ENCODE assay signal across 15 cellular contexts in the genomic region with DNA sequence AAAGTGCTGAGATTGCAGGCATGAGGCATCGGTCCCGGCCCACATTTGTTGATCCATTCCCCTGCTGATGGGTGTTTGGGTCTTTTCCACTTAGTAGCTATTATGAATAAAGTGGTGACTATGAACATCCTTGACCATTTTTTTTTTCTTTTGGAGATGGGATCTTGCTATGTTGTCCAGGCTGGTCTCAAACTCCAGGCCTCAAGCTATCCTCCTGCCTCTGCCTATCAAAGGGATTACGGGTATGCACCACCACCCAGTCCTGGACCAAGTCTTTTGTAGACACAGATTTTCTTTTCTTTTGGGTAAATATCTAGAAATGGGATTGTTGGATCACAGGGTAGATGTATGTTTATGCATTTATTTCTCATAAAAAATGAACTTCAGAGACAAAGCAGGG.
"Had no signal": no experiment of that assay in that cellular context is flagged by ENCODE, and none has a peak within 500 bp of the region (broad histone marks: within the 10 kb centered on the region; RNA-seq: fewer than 3 reads in every experiment).

No MANE protein-coding gene starts in this region.

- H3K27me3 ChIP-seq: colonic mucosa, gastrocnemius medialis, hepatocyte, neutrophil, uterus had no signal

- H3K9me3 ChIP-seq: colonic mucosa, gastrocnemius medialis, neutrophil, thoracic aorta, uterus had no signal

- H3K36me3 ChIP-seq: neutrophil, uterus had no signal

- DNase-seq: activated B cell treated with CpG ODN at 0.5 μM for 24 hours, cerebellar nuclear complex, gastrocnemius medialis, uterus had no signal

- H2AFZ ChIP-seq: hepatocyte had no signal

- H3K9me3 Mint-ChIP-seq: activated B cell treated with CpG ODN at 0.5 μM for 24 hours; activated naive CD4-positive, alpha-beta T cell treated with anti-CD3 and anti-CD28 coated beads for 36 hours; activated naive CD8-positive, alpha-beta T cell treated with anti-CD3 and anti-CD28 coated beads, Interleukin-2, amount 50 U/mL, for 24 hours; stimulated activated naive CD8-positive, alpha-beta T cell treated with anti-CD3 and anti-CD28 coated beads, Interleukin-15, Interleukin-2, amounts not matched to agents 100 ng/mL and 50 ng/mL, for 24 hours; T-helper 1 cell treated with Interleukin-12 subunit alpha and Interleukin-12 subunit beta and Interleukin-4 antibody, amounts not matched to agents 30 μg/mL and 1 μg/mL, for 36 hours had no signal

- H3K27ac ChIP-seq: colonic mucosa, gastrocnemius medialis, hepatocyte, neutrophil, skin epidermis, thoracic aorta, uterus had no signal

- H3K4me3 ChIP-seq: colonic mucosa, gastrocnemius medialis, hepatocyte, skin epidermis, thoracic aorta, uterus had no signal

- H3K27me3 Mint-ChIP-seq: activated B cell treated with CpG ODN at 0.5 μM for 24 hours; activated naive CD8-positive, alpha-beta T cell treated with anti-CD3 and anti-CD28 coated beads, Interleukin-2, amount 50 U/mL, for 24 hours; naive thymus-derived CD4-positive, alpha-beta T cell; stimulated activated naive CD8-positive, alpha-beta T cell treated with anti-CD3 and anti-CD28 coated beads, Interleukin-15, Interleukin-2, amounts not matched to agents 100 ng/mL and 50 ng/mL, for 24 hours had no signal

- H3K4me2 ChIP-seq: hepatocyte had no signal

- H3K4me1 ChIP-seq: uterus had no signal

- H3K27ac Mint-ChIP-seq: activated B cell treated with CpG ODN at 0.5 μM for 24 hours; activated CD8-positive, alpha-beta T cell treated with anti-CD3 and anti-CD28 coated beads, Interleukin-2, amount 10 ng/mL, durations not matched to agents 7 days and 5 days; activated naive CD4-positive, alpha-beta T cell treated with anti-CD3 and anti-CD28 coated beads for 36 hours; activated naive CD8-positive, alpha-beta T cell treated with anti-CD3 and anti-CD28 coated beads, Interleukin-2, amount 50 U/mL, for 24 hours had no signal

- ATAC-seq: gastrocnemius medialis had no signal
